Comparison of ENCODE assay signal across 7 cellular contexts in genomic region chr14:59189281-59189821, GRCh38. TPM values are rescaled to one million over a fixed set of nuclear protein-coding genes. Genes with fewer than 3 reads are reported as not detected.
DNase-seq lines count a peak whose midpoint lies in the region; ATAC-seq lines count a peak whose summit lies in the region.

No MANE protein-coding gene starts in this region.

- H3K36me3 ChIP-seq in effector memory CD4-positive, alpha-beta T cell (ENCODE audit: control insufficient read depth, insufficient read depth, low read length) = no peaks in the 10 kb centered on the region
- peaks cover 3% of the 10 kb centered on the region for H3K36me3 ChIP-seq in mesodermal cell (ENCODE audit: control insufficient read depth, insufficient read depth, low read length)

- peak overlapping the region; percentile 89 for H3K27ac ChIP-seq in effector memory CD4-positive, alpha-beta T cell (ENCODE audit: insufficient read depth, low read length, poor library complexity, severe bottlenecking)
- peak overlapping the region; percentile 94 for H3K27ac ChIP-seq in mesodermal cell (ENCODE audit: low read depth, low read length, severe bottlenecking)

- H3K9me3 ChIP-seq in effector memory CD4-positive, alpha-beta T cell (ENCODE audit: control insufficient read depth, low read length) = no peaks in the 10 kb centered on the region
- H3K9me3 ChIP-seq in mesodermal cell (ENCODE audit: control insufficient read depth, low read length) = no peaks in the 10 kb centered on the region

- no peaks in the 10 kb centered on the region for H3K27me3 ChIP-seq in effector memory CD4-positive, alpha-beta T cell (replicated peaks; ENCODE audit: control insufficient read depth, insufficient read depth, low read length, poor library complexity, severe bottlenecking)

- WGBS in mesodermal cell (ENCODE audit: insufficient coverage in 2 of 2), 2 experiments = 0% methylated on average over 21 to 28 of the region's 28 CpGs

- peak; percentile 9 for ATAC-seq in GM18511 (IDR thresholded peaks at IDR 0.05; ENCODE audit: unreplicated experiment)

- DNase-seq in HS-27A (ENCODE audit: low read depth) (peak; percentile 14), NK-92 (lab: John Stamatoyannopoulos, UW; ENCODE audit: unreplicated experiment) (no peak)
- DNase-seq in activated CD4-positive, alpha-beta T cell treated with anti-CD3 and anti-CD28 coated beads for 48 hours = peak; percentile 42
- peak in 2 of 3 donors; percentile 6 to 16 for DNase-seq in effector memory CD4-positive, alpha-beta T cell
- DNase-seq in stimulated activated CD8-positive, alpha-beta memory T cell treated with anti-CD3 and anti-CD28 coated beads, Interleukin-7, amount 100 ng/mL, for 1 hour (ENCODE audit: low read depth in 2 of 2) = peak; percentile 0 to 21

- H3K4me3 ChIP-seq in effector memory CD4-positive, alpha-beta T cell (ENCODE audit: insufficient read depth, low read depth, low read length, poor library complexity, severe bottlenecking) = peak overlapping the region; percentile 98
- peak overlapping the region; percentile 93 for H3K4me3 ChIP-seq in mesodermal cell (ENCODE audit: extremely low read depth, insufficient read depth, low read length, poor library complexity, severe bottlenecking)

- peaks cover 9% of the 10 kb centered on the region for H3K4me1 ChIP-seq in effector memory CD4-positive, alpha-beta T cell (ENCODE audit: control insufficient read depth, insufficient read depth, low read length, poor library complexity, severe bottlenecking)
- peaks cover 10% of the 10 kb centered on the region for H3K4me1 ChIP-seq in mesodermal cell (ENCODE audit: control insufficient read depth, insufficient read depth, low read length, poor library complexity, severe bottlenecking)

RNA-seq across cellular contexts. Expression of gene DAAM1, which starts 0.9 kb away (rescaled TPM):
- polyA plus RNA-seq in mesodermal cell (2013, experiment 1 of 2) = 50.5 TPM
- 56.1 TPM for polyA plus RNA-seq in mesodermal cell (2013, experiment 2 of 2)
